Comparison of ENCODE assay signal across 2 cellular contexts in genomic region chr5:488744-489688, GRCh38.
TF ChIP-seq lines count a peak whose summit lies in the region.

No MANE protein-coding gene starts in this region.

TF ChIP-seq in HEK293, 187 proteins besides CTCF, POLR2A, EP300 and RAD21:
- TF ChIP-seq ZNF19 (tag by site-specific recombination; IDR thresholded peaks at IDR 0.05; ENCODE audit: low read depth), result no peak
- TF ChIP-seq GLIS2 (tag by site-specific recombination; IDR thresholded peaks at IDR 0.05), result peak; percentile 30; the same call in 1 of the 2 replicates

TF ChIP-seq in H1, 55 proteins besides CTCF, POLR2A, EP300 and RAD21:
- no peak for TF ChIP-seq SP2 (IDR thresholded peaks at IDR 0.05; ENCODE audit: low read length)
- TF ChIP-seq EGR1 (IDR thresholded peaks at IDR 0.05; ENCODE audit: borderline replicate concordance, low read depth, low read length), result no peak
- TF ChIP-seq MAX (IDR thresholded peaks at IDR 0.05), result no peak
- TF ChIP-seq CEBPB (IDR thresholded peaks at IDR 0.05; ENCODE audit: low read depth, low read length), result no peak
- TF ChIP-seq JUND (IDR thresholded peaks at IDR 0.05; ENCODE audit: low read length), result no peak
- TF ChIP-seq E2F6 (IDR thresholded peaks at IDR 0.05), result no peak
- no peak for TF ChIP-seq SIRT6 (IDR thresholded peaks at IDR 0.05; ENCODE audit: low read length)
- TF ChIP-seq PHF8 (conservative IDR thresholded peaks at IDR 0.05; ENCODE audit: low read depth, low read length), result no peak
- TF ChIP-seq TAF7 (optimal IDR thresholded peaks at IDR 0.05; ENCODE audit: borderline replicate concordance, low read depth, low read length), result no peak
- no peak for TF ChIP-seq GTF2F1 (IDR thresholded peaks at IDR 0.05; ENCODE audit: borderline replicate concordance, low read depth, low read length)
- no peak for TF ChIP-seq ATF2 (IDR thresholded peaks at IDR 0.05; ENCODE audit: low read length)
- TF ChIP-seq KDM4A (IDR thresholded peaks at IDR 0.05; ENCODE audit: low read depth, low read length, severe bottlenecking), result no peak
- no peak for TF ChIP-seq ASH2L (IDR thresholded peaks at IDR 0.05; ENCODE audit: low read length)
- TF ChIP-seq CHD7 (IDR thresholded peaks at IDR 0.05; ENCODE audit: insufficient replicate concordance, low read length), result no peak
- no peak for TF ChIP-seq CTBP2 (IDR thresholded peaks at IDR 0.05; ENCODE audit: borderline replicate concordance, insufficient read depth, insufficient read length, low read length)
